In genomic region chrX:136856527-136856926, GRCh38 we compare ENCODE assay signal across 10 cellular contexts. TPM values are rescaled to one million over a fixed set of nuclear protein-coding genes. Genes with fewer than 3 reads are reported as not detected.
DNase-seq lines count a peak whose midpoint lies in the region; ATAC-seq and TF ChIP-seq lines count a peak whose summit lies in the region.
"Had no signal": no experiment of that assay in that cellular context is flagged by ENCODE, and none has a peak within 500 bp of the region (broad histone marks: within the 10 kb centered on the region; RNA-seq: fewer than 3 reads in every experiment).

No MANE protein-coding gene starts in this region.

- CTCF ChIA-PET in OCI-LY7 (lab: Charles Lee; ENCODE audit: unreplicated experiment) = no interaction called here

- TF ChIP-seq CTCF in upper lobe of right lung (IDR thresholded peaks at IDR 0.05) (no peak), OCI-LY7 (conservative IDR thresholded peaks at IDR 0.05; ENCODE audit: low read length) (no peak)

- H3K4me2 ChIP-seq in OCI-LY7 (ENCODE audit: low read length) = no peak overlapping the region

- POLR2A ChIA-PET in OCI-LY7 (lab: Charles Lee) = no interaction called here

- H3K9me2 ChIP-seq in OCI-LY7 (ENCODE audit: insufficient read depth, low read length) = no peaks in the 10 kb centered on the region

- H3K4me1 ChIP-seq in upper lobe of right lung (no peaks in the 10 kb centered on the region), OCI-LY7 (ENCODE audit: insufficient read depth, low read length, poor library complexity, severe bottlenecking) (no peaks in the 10 kb centered on the region)

- intact Hi-C loops in left ventricle myocardium superior (cut with micrococcal nuclease) = no loop called here
- intact Hi-C loops in Right ventricle myocardium superior (cut with DNase I) = no loop called here
- intact Hi-C loops in upper lobe of right lung (cut with DNase I) = no loop called here
- intact Hi-C loops in OCI-LY7 (cut with micrococcal nuclease; ENCODE audit: unreplicated experiment) = no loop called here

- DNase-seq in left ventricle myocardium superior (no peak), Right ventricle myocardium superior (no peak), SIG-M5 (lab: John Stamatoyannopoulos, UW) (peak; percentile 77), upper lobe of right lung (no peak), AG20443 (ENCODE audit: low spot score) (no peak), OCI-LY7 (ENCODE audit: low spot score) (no peak)
- DNase-seq: activated CD4-positive, alpha-beta T cell treated with anti-CD3 and anti-CD28 coated beads, Interleukin-2, amount 50 U/mL, for 4 hours; NCI-H2029 had no signal

- H3K27me3 ChIP-seq in upper lobe of right lung = no peaks in the 10 kb centered on the region

- H3K27ac ChIP-seq in upper lobe of right lung = no peak overlapping the region
- no peak overlapping the region for H3K27ac ChIP-seq in OCI-LY7 (ENCODE audit: low read depth, low read length, poor library complexity, severe bottlenecking)

- no TSS peak for BruUV-seq in OCI-LY7 (replicated peaks; lab: Mats Ljungman, UMichigan)

- H3K79me2 ChIP-seq in OCI-LY7 (ENCODE audit: insufficient read depth, low read depth, low read length) = no peaks in the 10 kb centered on the region

- H3K36me3 ChIP-seq in upper lobe of right lung (peaks cover 10% of the 10 kb centered on the region), OCI-LY7 (ENCODE audit: insufficient read depth, low read length) (no peaks in the 10 kb centered on the region; the same call in 1 of the 2 replicates)

- no peaks in the 10 kb centered on the region for H4K20me1 ChIP-seq in OCI-LY7 (ENCODE audit: insufficient read depth, low read length)

- H2AFZ ChIP-seq in OCI-LY7 (ENCODE audit: low read length) = no peak overlapping the region

- H3K9me3 ChIP-seq in upper lobe of right lung = no peaks in the 10 kb centered on the region
- H3K9me3 ChIP-seq in OCI-LY7 (ENCODE audit: low read length) = no peaks in the 10 kb centered on the region

- H3K4me3 ChIP-seq in upper lobe of right lung = no peak overlapping the region
- H3K4me3 ChIP-seq in OCI-LY7 (ENCODE audit: low read depth, low read length, poor library complexity, severe bottlenecking) = no peak overlapping the region

- ATAC-seq in left ventricle myocardium superior (peak; percentile 24), Right ventricle myocardium superior (ENCODE audit: poor library complexity) (no peak), HG03039 (IDR thresholded peaks at IDR 0.05; ENCODE audit: unreplicated experiment) (peak; percentile 64), upper lobe of right lung (peak; percentile 69), HG02884 (IDR thresholded peaks at IDR 0.05; ENCODE audit: unreplicated experiment) (no peak)

RNA-seq across cellular contexts. Expression of gene RBMX, which starts 24.0 kb away (rescaled TPM):
- 93.6 TPM for total RNA-seq in left ventricle myocardium superior
- total RNA-seq in Right ventricle myocardium superior = 78.3 TPM
- total RNA-seq in upper lobe of right lung = 114 TPM
- total RNA-seq in OCI-LY7 (2014; rRNA removed; shearing (Covaris generic)) = 321 and 394 TPM in 2 replicates
- 342 and 367 TPM in 2 replicates for total RNA-seq in OCI-LY7 (2022)

Comparison
In these comparisons a context has a peak if more than half of its experiments do, and no peak if none do; other contexts are left out.
1. ATAC-seq: peak in left ventricle myocardium superior (single experiment), HG03039 (single experiment) and upper lobe of right lung (single experiment); none in Right ventricle myocardium superior (single experiment) and HG02884 (single experiment).